Comparison of ENCODE assay signal across 25 cellular contexts in genomic region chr2:40937284-40937683, GRCh38.
"Had no signal": no experiment of that assay in that cellular context is flagged by ENCODE, and none has a peak within 500 bp of the region (broad histone marks: within the 10 kb centered on the region; RNA-seq: fewer than 3 reads in every experiment).

No MANE protein-coding gene starts in this region.

- ATAC-seq: foreskin keratinocyte; gastroesophageal sphincter; heart left ventricle; left lobe of liver; naive thymus-derived CD8-positive, alpha-beta T cell; sciatic nerve; stimulated activated naive CD8-positive, alpha-beta T cell treated with anti-CD3 and anti-CD28 coated beads, Interleukin-15, amount 100 ng/mL, for 72 hours had no signal

- H3K9me3 ChIP-seq: prostate gland, suprapubic skin, transverse colon, vagina had no signal

- H3K4me1 ChIP-seq: esophagus muscularis mucosa, foreskin keratinocyte, gastroesophageal sphincter, heart left ventricle, prostate gland, right atrium auricular region, suprapubic skin, transverse colon, vagina had no signal

- H3K36me3 ChIP-seq: esophagus muscularis mucosa, gastroesophageal sphincter, heart left ventricle, prostate gland, right atrium auricular region, suprapubic skin, transverse colon, vagina had no signal

- H3K27me3 ChIP-seq: esophagus muscularis mucosa, foreskin keratinocyte, gastroesophageal sphincter, heart left ventricle, hepatocyte, right atrium auricular region, suprapubic skin, transverse colon, vagina had no signal

- H3K4me3 ChIP-seq: esophagus muscularis mucosa, gastroesophageal sphincter, heart left ventricle, hepatocyte, prostate gland, right atrium auricular region, smooth muscle cell, suprapubic skin, transverse colon, vagina had no signal

- H3K4me3 Mint-ChIP-seq: naive thymus-derived CD8-positive, alpha-beta T cell; nephron progenitor cell; stimulated activated naive CD8-positive, alpha-beta T cell treated with anti-CD3 and anti-CD28 coated beads, Interleukin-15, amount 100 ng/mL, for 72 hours had no signal

- H3K27ac Mint-ChIP-seq: naive thymus-derived CD8-positive, alpha-beta T cell; nephron progenitor cell; stimulated activated naive CD8-positive, alpha-beta T cell treated with anti-CD3 and anti-CD28 coated beads, Interleukin-15, amount 100 ng/mL, for 72 hours had no signal

- H3K27me3 Mint-ChIP-seq: stimulated activated naive CD8-positive, alpha-beta T cell treated with anti-CD3 and anti-CD28 coated beads, Interleukin-15, amount 100 ng/mL, for 72 hours had no signal

- H3K27ac ChIP-seq: esophagus muscularis mucosa, foreskin keratinocyte, gastroesophageal sphincter, heart left ventricle, hepatocyte, prostate gland, right atrium auricular region, suprapubic skin, transverse colon, vagina had no signal

- DNase-seq: dermis blood vessel endothelial cell; effector memory CD4-positive, alpha-beta T cell; foreskin keratinocyte; heart left ventricle; kidney; naive thymus-derived CD8-positive, alpha-beta T cell; nephron progenitor cell; nucleus accumbens; stimulated activated CD4-positive, alpha-beta T cell treated with anti-CD3 and anti-CD28 coated beads, Interleukin-12 subunit alpha, Interleukin-12 subunit beta, amount 100 ng/mL, for 4 hours; stimulated activated CD4-positive, alpha-beta T cell treated with anti-CD3 and anti-CD28 coated beads, Interleukin-1b, Interleukin-23, amount 100 ng/mL, for 48 hours; stimulated activated CD4-positive, alpha-beta T cell treated with anti-CD3 and anti-CD28 coated beads, Interleukin-4, amount 100 ng/mL, for 1 hour; stimulated activated CD8-positive, alpha-beta memory T cell treated with anti-CD3 and anti-CD28 coated beads, Interleukin-4, amount 100 ng/mL, for 48 hours; stimulated activated naive CD4-positive, alpha-beta T cell; stimulated activated naive CD8-positive, alpha-beta T cell treated with anti-CD3 and anti-CD28 coated beads, Interleukin-15, amount 100 ng/mL, for 72 hours; transverse colon had no signal

- H3K4me1 Mint-ChIP-seq: naive thymus-derived CD8-positive, alpha-beta T cell; nephron progenitor cell; stimulated activated naive CD8-positive, alpha-beta T cell treated with anti-CD3 and anti-CD28 coated beads, Interleukin-15, amount 100 ng/mL, for 72 hours had no signal
